Comparison of ENCODE assay signal across 14 cellular contexts in the genomic region with DNA sequence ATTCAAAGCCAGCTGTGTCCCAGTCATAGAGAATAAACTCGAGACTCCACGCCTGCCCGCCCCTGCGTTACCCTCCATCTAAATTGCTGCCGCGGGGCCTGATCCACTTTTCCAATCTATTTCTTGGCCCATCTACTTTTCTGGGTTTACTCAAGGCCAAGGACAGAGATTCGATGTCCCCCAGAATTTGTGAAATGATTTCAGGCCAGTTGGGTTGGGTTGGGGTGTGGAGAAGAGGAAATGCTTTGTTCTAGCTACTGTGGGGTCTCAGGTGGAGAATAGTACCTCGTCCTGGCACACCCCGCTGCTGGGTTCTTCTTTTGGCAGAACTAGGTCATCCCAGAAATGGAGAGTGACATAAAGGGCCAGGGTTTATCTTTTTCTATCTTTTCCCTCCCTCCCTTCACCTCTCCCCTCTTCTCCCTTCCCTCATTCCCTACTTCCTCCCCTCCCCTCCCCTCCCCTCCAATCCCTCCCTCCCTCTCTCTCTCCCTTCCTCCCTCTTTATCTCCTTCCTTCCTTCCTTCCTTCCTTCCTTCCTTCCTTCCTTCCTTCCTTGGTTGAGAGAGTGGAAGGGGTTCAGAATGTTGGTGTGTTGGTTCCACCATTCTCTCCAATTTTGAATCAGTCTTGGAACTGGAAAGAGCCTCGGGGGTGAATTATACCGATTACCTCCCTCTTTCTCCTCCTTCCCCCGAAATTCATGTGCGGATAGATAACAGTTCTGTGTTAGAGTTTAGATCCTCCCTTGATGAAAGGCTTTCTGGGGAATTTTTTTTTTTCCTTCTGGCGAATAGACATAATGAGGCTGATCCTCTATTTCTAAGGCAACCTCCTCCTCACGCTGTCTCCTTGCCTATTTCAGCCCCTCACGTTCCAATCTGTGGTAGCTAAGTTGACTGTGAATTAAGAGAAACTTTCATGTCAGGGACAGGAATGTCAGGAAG. TPM values are rescaled to one million over a fixed set of nuclear protein-coding genes. Genes with fewer than 3 reads are reported as not detected.
DNase-seq lines count a peak whose midpoint lies in the region; ATAC-seq and TF ChIP-seq lines count a peak whose summit lies in the region.
"Had no signal": no experiment of that assay in that cellular context is flagged by ENCODE, and none has a peak within 500 bp of the region (broad histone marks: within the 10 kb centered on the region; RNA-seq: fewer than 3 reads in every experiment).

No MANE protein-coding gene starts in this region.

- DNase-seq in activated naive CD8-positive, alpha-beta T cell treated with anti-CD3 and anti-CD28 coated beads for 36 hours, result no peak
- DNase-seq in cerebellum (ENCODE audit: low spot score) (peak; percentile 4), midbrain (lab: John Stamatoyannopoulos, UW) (peak; percentile 57), ascending aorta (ENCODE audit: low spot score in 2 of 2) (no peak), NCI-H1436 treated with DMSO at 0.1 percent for 48 hours (lab: John Stamatoyannopoulos, UW) (no peak)
- DNase-seq: activated CD4-positive, alpha-beta T cell treated with anti-CD3 and anti-CD28 coated beads, Interleukin-2, amount 50 U/mL, for 4 hours; naive B cell; small intestine had no signal

- intact Hi-C loops in ascending aorta (cut with DNase I), result no loop called here

- peaks cover 16% of the 10 kb centered on the region for H3K4me1 Mint-ChIP-seq in activated naive CD8-positive, alpha-beta T cell (ENCODE audit: low read depth)
- peaks cover 5% of the 10 kb centered on the region for H3K4me1 Mint-ChIP-seq in activated naive CD8-positive, alpha-beta T cell treated with anti-CD3 and anti-CD28 coated beads for 36 hours

- H3K9me3 ChIP-seq in ascending aorta, result no peaks in the 10 kb centered on the region

- no peak overlapping the region for H3K27ac Mint-ChIP-seq in activated naive CD8-positive, alpha-beta T cell
- H3K27ac Mint-ChIP-seq in activated naive CD8-positive, alpha-beta T cell treated with anti-CD3 and anti-CD28 coated beads for 36 hours, result no peak overlapping the region
- H3K27ac Mint-ChIP-seq: naive B cell had no signal

- TF ChIP-seq CTCF in ascending aorta (IDR thresholded peaks at IDR 0.05), result no peak

- H3K27ac ChIP-seq in temporal lobe (ENCODE audit: low read depth, low read length) (peak overlapping the region; percentile 93), ascending aorta (no peak overlapping the region)

- H3K36me3 ChIP-seq in ascending aorta, result no peaks in the 10 kb centered on the region

- ATAC-seq in HG02610 (IDR thresholded peaks at IDR 0.05; ENCODE audit: unreplicated experiment), result no peak

- H3K4me3 ChIP-seq in ascending aorta, result peak overlapping the region in 1 of 2 donors; percentile 72

- no peaks in the 10 kb centered on the region for H3K36me3 Mint-ChIP-seq in activated naive CD8-positive, alpha-beta T cell
- H3K36me3 Mint-ChIP-seq in activated naive CD8-positive, alpha-beta T cell treated with anti-CD3 and anti-CD28 coated beads for 36 hours, result no peaks in the 10 kb centered on the region

- H3K27me3 Mint-ChIP-seq in activated naive CD8-positive, alpha-beta T cell, result peaks cover 35% of the 10 kb centered on the region
- H3K27me3 Mint-ChIP-seq in activated naive CD8-positive, alpha-beta T cell treated with anti-CD3 and anti-CD28 coated beads for 36 hours, result peaks cover 74% of the 10 kb centered on the region

- H3K9me3 Mint-ChIP-seq in activated naive CD8-positive, alpha-beta T cell (ENCODE audit: low read depth), result no peaks in the 10 kb centered on the region
- H3K9me3 Mint-ChIP-seq in activated naive CD8-positive, alpha-beta T cell treated with anti-CD3 and anti-CD28 coated beads for 36 hours, result no peaks in the 10 kb centered on the region

- peaks cover 7% of the 10 kb centered on the region for H3K27me3 ChIP-seq in ascending aorta

- H3K4me1 ChIP-seq in ascending aorta, result peaks cover 5 to 8% of the 10 kb centered on the region in 2 donors

- peak overlapping the region; percentile 69 for H3K4me3 Mint-ChIP-seq in activated naive CD8-positive, alpha-beta T cell
- no peak overlapping the region for H3K4me3 Mint-ChIP-seq in activated naive CD8-positive, alpha-beta T cell treated with anti-CD3 and anti-CD28 coated beads for 36 hours

RNA-seq across cellular contexts. Expression of gene TMEM229A, which starts 1.2 kb away (rescaled TPM):
- not detected for total RNA-seq in activated naive CD8-positive, alpha-beta T cell treated with anti-CD3 and anti-CD28 coated beads for 36 hours
- total RNA-seq in cerebellum (2.4 TPM), temporal lobe (0.74 TPM), ascending aorta (not detected)
- total RNA-seq: kidney, NCI-H460, RPMI7951 had no signal

Comparison
In these comparisons a context has a peak if more than half of its experiments do, and no peak if none do; other contexts are left out.
1. DNase-seq: peak in cerebellum (single experiment) and midbrain (single experiment); none in activated naive CD8-positive, alpha-beta T cell treated with anti-CD3 and anti-CD28 coated beads for 36 hours (single experiment), ascending aorta (0 of 2) and NCI-H1436 treated with DMSO at 0.1 percent for 48 hours (single experiment).